ENCODE assay signal across 9 cellular contexts in the genomic region with DNA sequence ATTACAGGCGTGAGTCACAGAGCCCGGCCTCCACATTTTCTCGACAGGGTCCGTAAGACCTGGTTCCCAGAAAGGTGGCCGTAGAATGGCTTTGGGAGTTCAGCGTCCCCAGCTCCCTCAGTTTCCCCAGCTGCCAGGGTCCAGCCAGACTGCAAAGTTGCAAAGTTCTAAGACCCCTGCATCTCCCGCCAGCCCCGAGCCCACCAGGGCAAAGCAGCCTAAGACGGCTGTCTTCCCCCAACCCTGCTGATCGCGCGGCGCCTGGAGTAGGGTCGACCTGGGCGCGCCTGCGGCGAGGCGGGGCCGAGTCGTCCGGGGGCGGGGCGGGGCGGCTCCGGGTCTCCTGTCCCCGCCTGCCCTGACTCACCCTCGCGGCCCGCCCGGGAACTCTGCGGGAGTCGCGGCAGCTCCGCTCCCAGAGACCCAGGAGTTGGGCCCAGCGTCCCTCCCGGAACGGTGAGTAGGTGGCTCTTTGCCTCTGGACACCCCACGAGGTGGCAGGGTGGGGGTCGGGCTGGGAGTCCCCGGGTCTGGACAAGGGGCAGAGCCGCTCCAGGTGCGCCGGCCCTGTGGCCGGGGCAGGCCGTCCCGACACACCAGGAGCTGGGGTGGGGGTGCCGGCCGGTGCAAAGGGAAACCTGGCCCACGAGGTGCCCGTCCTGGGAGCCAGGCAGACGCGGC. TPM values are rescaled to one million over a fixed set of nuclear protein-coding genes. Genes with fewer than 3 reads are reported as not detected.
DNase-seq lines count a peak whose midpoint lies in the region; ATAC-seq and TF ChIP-seq lines count a peak whose summit lies in the region.
"Had no signal": no experiment of that assay in that cellular context is flagged by ENCODE, and none has a peak within 500 bp of the region (broad histone marks: within the 10 kb centered on the region; RNA-seq: fewer than 3 reads in every experiment).

A gene (plus strand): TSS at position 366 of the 681 bp plus-strand sequence. CDS start 7,094 bp downstream, outside the sequence.

- peaks cover 0 to 25% of the 10 kb centered on the region in 2 donors for H3K27me3 Mint-ChIP-seq in T-cell
- H3K27me3 Mint-ChIP-seq in endothelial cell (ENCODE audit: unreplicated experiment) = peaks cover 12% of the 10 kb centered on the region

- H3K9me3 ChIP-seq in HAP-1 = no peaks in the 10 kb centered on the region
- no peaks in the 10 kb centered on the region for H3K9me3 ChIP-seq in muscle layer of duodenum (ENCODE audit: control insufficient read depth in 1 of 2, low read length in 2 of 2)

- no peaks in the 10 kb centered on the region for H3K36me3 Mint-ChIP-seq in T-cell
- H3K36me3 Mint-ChIP-seq in endothelial cell (ENCODE audit: low read depth, unreplicated experiment) = no peaks in the 10 kb centered on the region

- peaks cover 0 to 3% (median 0%) of the 10 kb centered on the region in 3 donors for H3K4me1 Mint-ChIP-seq in T-cell
- H3K4me1 Mint-ChIP-seq in endothelial cell (ENCODE audit: unreplicated experiment) = peaks cover 2% of the 10 kb centered on the region

- H3K27me3 ChIP-seq in HAP-1 (ENCODE audit: low read depth) (no peaks in the 10 kb centered on the region), muscle layer of duodenum (ENCODE audit: low read depth, low read length) (peaks cover 3% of the 10 kb centered on the region)

- peak within 1 kb of the TSS; percentile 71 for H3K4me3 ChIP-seq in HAP-1
- H3K4me3 ChIP-seq in muscle layer of duodenum (ENCODE audit: low read depth in 1 of 2, low read length in 2 of 2) = peak within 1 kb of the TSS; percentile 8 to 21

- H3K9me3 Mint-ChIP-seq in T-cell (no peaks in the 10 kb centered on the region), endothelial cell (ENCODE audit: unreplicated experiment) (no peaks in the 10 kb centered on the region)

- peaks cover 8% of the 10 kb centered on the region; the same call in 1 of the 2 replicates for H3K4me1 ChIP-seq in HAP-1
- H3K4me1 ChIP-seq in muscle layer of duodenum (ENCODE audit: control insufficient read depth in 1 of 2, insufficient read depth in 2 of 2, low read length in 2 of 2) = peaks cover 0 to 8% of the 10 kb centered on the region in 2 donors

- in situ Hi-C loops in HAP-1 (cut with MboI; ENCODE audit: low sequenced_read_pairs) = no loop called here

- no peak within 1 kb of the TSS for H3K4me3 Mint-ChIP-seq in T-cell
- no peak within 1 kb of the TSS for H3K4me3 Mint-ChIP-seq in endothelial cell (ENCODE audit: unreplicated experiment)

- DNase-seq in HAP-1 (ENCODE audit: low spot score in 2 of 2) (peak; percentile 76 to 90), T-cell (peak in 2 of 34 experiments; percentile 28 to 35), endothelial cell (ENCODE audit: low spot score) (peak; percentile 66), DMS153 treated with DMSO at 0.1 percent for 48 hours (lab: John Stamatoyannopoulos, UW; ENCODE audit: unreplicated experiment) (no peak), NCI-H2081 treated with DMSO at 0.1 percent for 48 hours (lab: John Stamatoyannopoulos, UW) (no peak)

- CTCF ChIA-PET in T-cell (lab: Charles Lee) = no interaction called here

- ATAC-seq in T-cell (replicated peaks in 1 of 4) = peak; percentile 73 to 83 (median 80)
- ATAC-seq in GM18873 (IDR thresholded peaks at IDR 0.05; ENCODE audit: low FRiP score, unreplicated experiment) = no peak
- ATAC-seq in GM21619 (IDR thresholded peaks at IDR 0.05; ENCODE audit: unreplicated experiment) = no peak

- H3K27ac ChIP-seq in muscle layer of duodenum (ENCODE audit: low read length) = no peak within 1 kb of the TSS

- H3K27ac Mint-ChIP-seq in T-cell = no peak within 1 kb of the TSS
- H3K27ac Mint-ChIP-seq in endothelial cell (ENCODE audit: unreplicated experiment) = no peak within 1 kb of the TSS

- no peak for TF ChIP-seq CTCF in endothelial cell (IDR thresholded peaks at IDR 0.05; ENCODE audit: unreplicated experiment)

- POLR2A ChIA-PET in T-cell (lab: Charles Lee) = no interaction called here

- H3K36me3 ChIP-seq in HAP-1 (replicated peaks) (no peaks in the 10 kb centered on the region), muscle layer of duodenum (ENCODE audit: control insufficient read depth in 1 of 2, insufficient read depth in 2 of 2, low read length in 2 of 2) (no peaks in the 10 kb centered on the region)

RNA-seq across cellular contexts. Expression of the gene that starts here (rescaled TPM):
- total RNA-seq in T-cell = under 1 TPM in 1 of 5 donors, not detected in 4; 0.06 TPM
- total RNA-seq in endothelial cell (ENCODE audit: unreplicated experiment) = 0.08 TPM
- total RNA-seq: T-helper 1 cell treated with Interleukin-12 subunit alpha and Interleukin-12 subunit beta and Interleukin-4 antibody, amounts not matched to agents 30 ng/mL and 1 ng/mL, for 36 hours had no signal

Comparison
In these comparisons a context has a peak if more than half of its experiments do, and no peak if none do; other contexts are left out.
1. Peak in ATAC-seq in T-cell; RNA of the gene not detected or under 1 TPM.
2. Peak in DNase-seq in endothelial cell; RNA of the gene not detected or under 1 TPM.
3. DNase-seq: peak in HAP-1 (2 of 2); none in DMS153 treated with DMSO at 0.1 percent for 48 hours (single experiment) and NCI-H2081 treated with DMSO at 0.1 percent for 48 hours (single experiment).